ENCODE assay signal across 13 cellular contexts in genomic region chr14:20642770-20643169, GRCh38. TPM values are rescaled to one million over a fixed set of nuclear protein-coding genes. Genes with fewer than 3 reads are reported as not detected.
"Had no signal": no experiment of that assay in that cellular context is flagged by ENCODE, and none has a peak within 500 bp of the region (broad histone marks: within the 10 kb centered on the region; RNA-seq: fewer than 3 reads in every experiment).

No MANE protein-coding gene starts in this region.

RNA-seq across cellular contexts. Expression of gene OR6S1, which starts 1.3 kb away (rescaled TPM):
- total RNA-seq: activated CD4-positive, alpha-beta memory T cell treated with anti-CD3 and anti-CD28 coated beads, Interleukin-2, amount 10 ng/mL, durations not matched to agents 7 days and 5 days; activated CD4-positive, alpha-beta T cell treated with anti-CD3 and anti-CD28 coated beads for 36 hours; activated CD4-positive, alpha-beta T cell treated with anti-CD3 and anti-CD28 coated beads, Interleukin-2, amount 10 ng/mL, durations not matched to agents 7 days and 5 days; activated CD8-positive, alpha-beta memory T cell treated with anti-CD3 and anti-CD28 coated beads, Interleukin-2, amount 10 ng/mL, durations not matched to agents 7 days and 5 days; activated CD8-positive, alpha-beta T cell treated with anti-CD3 and anti-CD28 coated beads, Interleukin-2, amount 10 ng/mL, durations not matched to agents 7 days and 5 days; activated naive CD8-positive, alpha-beta T cell treated with anti-CD3 and anti-CD28 coated beads, Interleukin-2, amount 10 ng/mL, durations not matched to agents 7 days and 5 days; activated T-helper 2 cell treated with anti-CD3 and anti-CD28 coated beads, Interferon-gamma antibody, Interleukin-2, Interleukin-4, amounts not matched to agents 10 μg/mL and 5 μg/mL and 100 μg/mL, durations not matched to agents 14 hours and 24 hours and 36 hours; ascending aorta; breast epithelium; cardiac septum; cerebellum; WTC11 had no signal
- polyA plus RNA-seq: adipose tissue had no signal

RNA-seq across cellular contexts. Expression of gene RNASE12, which starts 51.6 kb away (rescaled TPM):
- total RNA-seq: activated CD4-positive, alpha-beta memory T cell treated with anti-CD3 and anti-CD28 coated beads, Interleukin-2, amount 10 ng/mL, durations not matched to agents 7 days and 5 days; activated CD4-positive, alpha-beta T cell treated with anti-CD3 and anti-CD28 coated beads for 36 hours; activated CD4-positive, alpha-beta T cell treated with anti-CD3 and anti-CD28 coated beads, Interleukin-2, amount 10 ng/mL, durations not matched to agents 7 days and 5 days; activated CD8-positive, alpha-beta memory T cell treated with anti-CD3 and anti-CD28 coated beads, Interleukin-2, amount 10 ng/mL, durations not matched to agents 7 days and 5 days; activated CD8-positive, alpha-beta T cell treated with anti-CD3 and anti-CD28 coated beads, Interleukin-2, amount 10 ng/mL, durations not matched to agents 7 days and 5 days; activated naive CD8-positive, alpha-beta T cell treated with anti-CD3 and anti-CD28 coated beads, Interleukin-2, amount 10 ng/mL, durations not matched to agents 7 days and 5 days; activated T-helper 2 cell treated with anti-CD3 and anti-CD28 coated beads, Interferon-gamma antibody, Interleukin-2, Interleukin-4, amounts not matched to agents 10 μg/mL and 5 μg/mL and 100 μg/mL, durations not matched to agents 14 hours and 24 hours and 36 hours; ascending aorta; breast epithelium; cardiac septum; cerebellum; WTC11 had no signal
- polyA plus RNA-seq: adipose tissue had no signal

RNA-seq across cellular contexts. Expression of gene RNASE11, which starts 55.0 kb away (rescaled TPM):
- total RNA-seq: activated CD4-positive, alpha-beta memory T cell treated with anti-CD3 and anti-CD28 coated beads, Interleukin-2, amount 10 ng/mL, durations not matched to agents 7 days and 5 days; activated CD4-positive, alpha-beta T cell treated with anti-CD3 and anti-CD28 coated beads for 36 hours; activated CD4-positive, alpha-beta T cell treated with anti-CD3 and anti-CD28 coated beads, Interleukin-2, amount 10 ng/mL, durations not matched to agents 7 days and 5 days; activated CD8-positive, alpha-beta memory T cell treated with anti-CD3 and anti-CD28 coated beads, Interleukin-2, amount 10 ng/mL, durations not matched to agents 7 days and 5 days; activated CD8-positive, alpha-beta T cell treated with anti-CD3 and anti-CD28 coated beads, Interleukin-2, amount 10 ng/mL, durations not matched to agents 7 days and 5 days; activated naive CD8-positive, alpha-beta T cell treated with anti-CD3 and anti-CD28 coated beads, Interleukin-2, amount 10 ng/mL, durations not matched to agents 7 days and 5 days; activated T-helper 2 cell treated with anti-CD3 and anti-CD28 coated beads, Interferon-gamma antibody, Interleukin-2, Interleukin-4, amounts not matched to agents 10 μg/mL and 5 μg/mL and 100 μg/mL, durations not matched to agents 14 hours and 24 hours and 36 hours; ascending aorta; breast epithelium; cardiac septum; cerebellum; WTC11 had no signal
- polyA plus RNA-seq: adipose tissue had no signal
